In genomic region chr22:31652129-31652528, GRCh38 we compare ENCODE assay signal across 27 cellular contexts. TPM values are rescaled to one million over a fixed set of nuclear protein-coding genes. Genes with fewer than 3 reads are reported as not detected.
A peak's percentile ranks its signal among the peaks of the same experiment; 100 is the strongest.
DNase-seq lines count a peak whose midpoint lies in the region; ATAC-seq and TF ChIP-seq lines count a peak whose summit lies in the region.
"Had no signal": no experiment of that assay in that cellular context is flagged by ENCODE, and none has a peak within 500 bp of the region (broad histone marks: within the 10 kb centered on the region; RNA-seq: fewer than 3 reads in every experiment).

No MANE protein-coding gene starts in this region.

- H3K4me3 Mint-ChIP-seq in activated T-helper 17 cell treated with anti-CD3 and anti-CD28 coated beads, Interleukin-2, amount 50 U/mL, for 72 hours, result peak overlapping the region; percentile 52
- no peak overlapping the region for H3K4me3 Mint-ChIP-seq in activated T-helper 1 cell treated with anti-CD3 and anti-CD28 coated beads, Interleukin-12 subunit alpha, Interleukin-12 subunit beta, Interleukin-2, Interleukin-4 antibody, amounts not matched to agents 30 ng/mL and 10 ng/mL and 1 ng/mL, durations not matched to agents 14 hours and 24 hours and 36 hours
- no peak overlapping the region for H3K4me3 Mint-ChIP-seq in GM23338
- H3K4me3 Mint-ChIP-seq: activated naive CD8-positive, alpha-beta T cell treated with anti-CD3 and anti-CD28 coated beads for 36 hours; CD8-positive, alpha-beta memory T cell; HFFc6; nephron progenitor cell had no signal

- H3K4me3 ChIP-seq in DOHH2 (ENCODE audit: low read length), result peak overlapping the region; percentile 20; the same call in 1 of the 2 replicates
- H3K4me3 ChIP-seq in IMR-90 (ENCODE audit: insufficient read depth, low read depth, low read length), result no peak overlapping the region
- H3K4me3 ChIP-seq in trophoblast cell (ENCODE audit: low read depth, low read length), result no peak overlapping the region
- H3K4me3 ChIP-seq in GM23338, result no peak overlapping the region
- H3K4me3 ChIP-seq: breast epithelium, hepatocyte, pancreas, right atrium auricular region, SJSA1, smooth muscle cell had no signal

- 94% methylated on average over 5 of the region's 8 CpGs; no CpG with 5 or more reads in 1 of the 2 experiments for WGBS in IMR-90 (ENCODE audit: extremely low coverage in 2 of 2, insufficient read length in 1 of 2), 2 experiments
- no CpG with 5 or more reads among the region's 8 CpGs for WGBS in trophoblast cell (ENCODE audit: extremely low coverage, insufficient coverage, insufficient read length)

- peaks cover 47% of the 10 kb centered on the region for H3K36me3 Mint-ChIP-seq in activated T-helper 17 cell treated with anti-CD3 and anti-CD28 coated beads, Interleukin-2, amount 50 U/mL, for 72 hours (ENCODE audit: low read depth)
- peaks cover 12% of the 10 kb centered on the region for H3K36me3 Mint-ChIP-seq in activated T-helper 1 cell treated with anti-CD3 and anti-CD28 coated beads, Interleukin-12 subunit alpha, Interleukin-12 subunit beta, Interleukin-2, Interleukin-4 antibody, amounts not matched to agents 30 ng/mL and 10 ng/mL and 1 ng/mL, durations not matched to agents 14 hours and 24 hours and 36 hours (ENCODE audit: low read depth)
- peaks cover 24% of the 10 kb centered on the region for H3K36me3 Mint-ChIP-seq in GM23338 (ENCODE audit: low read depth)

- H3K14ac ChIP-seq in IMR-90 (replicated peaks; ENCODE audit: low read depth, low read length) (no peak overlapping the region), trophoblast cell (ENCODE audit: low read length) (no peak overlapping the region)

- peak overlapping the region; percentile 43 for H3K4me2 ChIP-seq in DOHH2 (ENCODE audit: low read length)
- no peak overlapping the region for H3K4me2 ChIP-seq in IMR-90 (ENCODE audit: low read depth, low read length)
- H3K4me2 ChIP-seq in trophoblast cell (ENCODE audit: low read length), result no peak overlapping the region
- no peak overlapping the region for H3K4me2 ChIP-seq in GM23338
- H3K4me2 ChIP-seq: hepatocyte, smooth muscle cell had no signal

- peaks cover 56% of the 10 kb centered on the region for H3K4me1 ChIP-seq in DOHH2 (ENCODE audit: control insufficient read depth, low read length)
- H3K4me1 ChIP-seq in IMR-90 (ENCODE audit: control insufficient read depth, insufficient read depth, low read length), result peaks cover 17% of the 10 kb centered on the region
- H3K4me1 ChIP-seq in trophoblast cell (ENCODE audit: control insufficient read depth in 1 of 2, insufficient read depth in 2 of 2, low read length in 2 of 2), result peaks cover 4 to 8% of the 10 kb centered on the region in 2 experiments
- peaks cover 28% of the 10 kb centered on the region for H3K4me1 ChIP-seq in GM23338 (ENCODE audit: insufficient read depth)
- H3K4me1 ChIP-seq: breast epithelium, right atrium auricular region had no signal

- dilution Hi-C loops in IMR-90 (cut with HindIII; ENCODE audit: low sequenced_read_pairs, unreplicated experiment), result no loop called here

- no peak for TF ChIP-seq RAD21 in IMR-90 (IDR thresholded peaks at IDR 0.05; ENCODE audit: low read length)

- H3K27ac Mint-ChIP-seq in activated T-helper 17 cell treated with anti-CD3 and anti-CD28 coated beads, Interleukin-2, amount 50 U/mL, for 72 hours, result no peak overlapping the region
- no peak overlapping the region for H3K27ac Mint-ChIP-seq in activated T-helper 1 cell treated with anti-CD3 and anti-CD28 coated beads, Interleukin-12 subunit alpha, Interleukin-12 subunit beta, Interleukin-2, Interleukin-4 antibody, amounts not matched to agents 30 ng/mL and 10 ng/mL and 1 ng/mL, durations not matched to agents 14 hours and 24 hours and 36 hours
- H3K27ac Mint-ChIP-seq in GM23338, result no peak overlapping the region
- H3K27ac Mint-ChIP-seq: activated naive CD8-positive, alpha-beta T cell treated with anti-CD3 and anti-CD28 coated beads for 36 hours; HFFc6; nephron progenitor cell had no signal

- H4K5ac ChIP-seq in IMR-90 (ENCODE audit: low read depth, low read length), result no peak overlapping the region

- H3K9me2 ChIP-seq in DOHH2 (replicated peaks; ENCODE audit: control insufficient read depth, low read length) (no peaks in the 10 kb centered on the region), GM23338 (ENCODE audit: insufficient read depth) (no peaks in the 10 kb centered on the region)

- H4K20me1 ChIP-seq in DOHH2 (ENCODE audit: control insufficient read depth, insufficient read depth, low read depth, low read length), result no peaks in the 10 kb centered on the region
- H4K20me1 ChIP-seq in IMR-90 (ENCODE audit: insufficient read depth, low read length), result peaks cover 1% of the 10 kb centered on the region; the same call in 1 of the 2 replicates
- H4K20me1 ChIP-seq in GM23338 (replicated peaks; ENCODE audit: insufficient read depth), result peaks cover 29% of the 10 kb centered on the region

- ATAC-seq in IMR-90 (ENCODE audit: low read depth), result no peak
- peak; percentile 51 for ATAC-seq in activated T-helper 17 cell treated with anti-CD3 and anti-CD28 coated beads, Interleukin-2, amount 50 U/mL, for 72 hours (replicated peaks)
- no peak for ATAC-seq in GM23338
- ATAC-seq: left cardiac atrium; pancreas; stimulated activated naive CD8-positive, alpha-beta T cell treated with anti-CD3 and anti-CD28 coated beads, Interleukin-15, Interleukin-2, amounts not matched to agents 100 U/mL and 50 U/mL, for 24 hours had no signal

- no TSS peak for BruUV-seq in IMR-90 (replicated peaks; lab: Mats Ljungman, UMichigan)

- no peaks in the 10 kb centered on the region for H3K9me3 ChIP-seq in DOHH2 (ENCODE audit: control insufficient read depth, insufficient read depth, low read length)
- no peaks in the 10 kb centered on the region for H3K9me3 ChIP-seq in IMR-90 (ENCODE audit: control insufficient read depth, insufficient read depth, low read length)
- peaks cover 2% of the 10 kb centered on the region for H3K9me3 ChIP-seq in trophoblast cell (ENCODE audit: insufficient read depth, low read depth, low read length)
- H3K9me3 ChIP-seq: breast epithelium, pancreas, right atrium auricular region, SJSA1 had no signal

- no peak overlapping the region; the same call in 1 of the 2 replicates for H2BK20ac ChIP-seq in IMR-90 (ENCODE audit: low read depth, low read length)

- H3K9ac ChIP-seq in IMR-90 (ENCODE audit: low read depth, low read length), result no peak overlapping the region
- H3K9ac ChIP-seq in trophoblast cell (ENCODE audit: low read length), result no peak overlapping the region

- TF ChIP-seq CTCF in DOHH2 (IDR thresholded peaks at IDR 0.05; ENCODE audit: low read depth, low read length, poor library complexity, severe bottlenecking) (no peak), IMR-90 (conservative IDR thresholded peaks at IDR 0.05; ENCODE audit: low read depth, low read length) (no peak), GM23338 (conservative IDR thresholded peaks at IDR 0.05; ENCODE audit: low read depth in 2 of 2) (no peak)

- no peaks in the 10 kb centered on the region for H3K27me3 ChIP-seq in DOHH2 (ENCODE audit: control insufficient read depth, low read length)
- H3K27me3 ChIP-seq in IMR-90 (ENCODE audit: control insufficient read depth, insufficient read depth, low read length), result no peaks in the 10 kb centered on the region
- H3K27me3 ChIP-seq in trophoblast cell (ENCODE audit: insufficient read depth, low read length), result no peaks in the 10 kb centered on the region
- H3K27me3 ChIP-seq in GM23338 (ENCODE audit: insufficient read depth), result no peaks in the 10 kb centered on the region
- H3K27me3 ChIP-seq: breast epithelium, hepatocyte, pancreas, right atrium auricular region, SJSA1 had no signal

- H4K91ac ChIP-seq in IMR-90 (ENCODE audit: insufficient read depth, low read depth, low read length) (peak overlapping the region; percentile 32), trophoblast cell (ENCODE audit: low read depth, low read length) (no peak overlapping the region)

- H3K4ac ChIP-seq in IMR-90 (ENCODE audit: low read depth, low read length), result no peak overlapping the region
- no peak overlapping the region for H3K4ac ChIP-seq in trophoblast cell (ENCODE audit: low read depth, low read length)

- no peaks in the 10 kb centered on the region for H3K9me3 Mint-ChIP-seq in activated T-helper 17 cell treated with anti-CD3 and anti-CD28 coated beads, Interleukin-2, amount 50 U/mL, for 72 hours
- H3K9me3 Mint-ChIP-seq in activated T-helper 1 cell treated with anti-CD3 and anti-CD28 coated beads, Interleukin-12 subunit alpha, Interleukin-12 subunit beta, Interleukin-2, Interleukin-4 antibody, amounts not matched to agents 30 ng/mL and 10 ng/mL and 1 ng/mL, durations not matched to agents 14 hours and 24 hours and 36 hours, result no peaks in the 10 kb centered on the region
- H3K9me3 Mint-ChIP-seq in GM23338, result no peaks in the 10 kb centered on the region
- H3K9me3 Mint-ChIP-seq: activated naive CD8-positive, alpha-beta T cell treated with anti-CD3 and anti-CD28 coated beads for 36 hours; CD8-positive, alpha-beta memory T cell; HFFc6; nephron progenitor cell had no signal

- DNase-seq in IMR-90 (no peak), trophoblast cell (peak; percentile 69 to 70), DMS 273 treated with DMSO at 0.1 percent for 48 hours (lab: John Stamatoyannopoulos, UW) (no peak), GM23338 (ENCODE audit: low spot score) (no peak)
- no peak for DNase-seq in activated T-helper 1 cell treated with anti-CD3 and anti-CD28 coated beads, Interleukin-12 subunit alpha, Interleukin-12 subunit beta, Interleukin-2, Interleukin-4 antibody, amounts not matched to agents 30 ng/mL and 10 ng/mL and 1 ng/mL, durations not matched to agents 14 hours and 24 hours and 36 hours (ENCODE audit: low spot score)
- DNase-seq: activated CD8-positive, alpha-beta memory T cell treated with anti-CD3 and anti-CD28 coated beads, Interleukin-2, amount 50 U/mL, for 48 hours; activated effector memory CD4-positive, alpha-beta T cell treated with anti-CD3 and anti-CD28 coated beads, Interleukin-2, amount 50 U/mL, for 16 hours; activated naive CD8-positive, alpha-beta T cell treated with anti-CD3 and anti-CD28 coated beads for 36 hours; anterior cingulate cortex; CD8-positive, alpha-beta memory T cell; GOT3; HFFc6; left cardiac atrium; NCI-H1048; NCI-H1694; NCI-H748 treated with DMSO at 0.1 percent for 48 hours; nephron progenitor cell; pancreas; stimulated activated naive CD8-positive, alpha-beta T cell treated with anti-CD3 and anti-CD28 coated beads, Interleukin-15, Interleukin-2, amounts not matched to agents 100 U/mL and 50 U/mL, for 24 hours; T1000 had no signal

- POLR2A ChIA-PET in IMR-90 (lab: Charles Lee; ENCODE audit: unreplicated experiment), result no interaction called here

- peak overlapping the region; percentile 72 for H2AK5ac ChIP-seq in IMR-90 (ENCODE audit: low read depth, low read length)
- H2AK5ac ChIP-seq in trophoblast cell (ENCODE audit: low read length), result no peak overlapping the region

- H4K8ac ChIP-seq in IMR-90 (ENCODE audit: low read depth in 2 of 2, low read length in 2 of 2) (peak overlapping the region in 1 of 2 experiments; percentile 28; a peak in 1 of 4 replicates), trophoblast cell (ENCODE audit: low read depth, low read length) (no peak overlapping the region)

- no peak for TF ChIP-seq POLR2A in IMR-90 (IDR thresholded peaks at IDR 0.05; ENCODE audit: low read depth, low read length)

- CTCF ChIA-PET in IMR-90 (lab: Yijun Ruan, JAX), result no interaction called here

- in situ Hi-C loops in IMR-90 (cut with MboI; ENCODE audit: low sequenced_read_pairs), result no loop called here

- H3K79me1 ChIP-seq in IMR-90 (ENCODE audit: low read depth in 1 of 2, low read length in 2 of 2), result peaks cover 35 to 72% of the 10 kb centered on the region in 2 experiments
- H3K79me1 ChIP-seq in trophoblast cell (ENCODE audit: low read length), result no peaks in the 10 kb centered on the region

- H3K79me2 ChIP-seq in DOHH2 (ENCODE audit: control insufficient read depth, low read length) (peaks cover 78% of the 10 kb centered on the region), trophoblast cell (ENCODE audit: control insufficient read depth, insufficient read depth, low read length, poor library complexity) (no peaks in the 10 kb centered on the region), GM23338 (replicated peaks; ENCODE audit: insufficient read depth) (peaks cover 91% of the 10 kb centered on the region)

- peaks cover 25% of the 10 kb centered on the region for H3K9me1 ChIP-seq in IMR-90 (ENCODE audit: insufficient read depth, low read length)

- no peak overlapping the region for H2AK9ac ChIP-seq in IMR-90 (replicated peaks; ENCODE audit: low read depth, low read length, poor library complexity)

- H2AFZ ChIP-seq in IMR-90 (replicated peaks; ENCODE audit: low read length, poor library complexity) (no peak overlapping the region), trophoblast cell (ENCODE audit: insufficient read depth, low read length, poor library complexity) (no peak overlapping the region), GM23338 (no peak overlapping the region)
- H2AFZ ChIP-seq: hepatocyte had no signal

- H3K18ac ChIP-seq in IMR-90 (ENCODE audit: low read depth, low read length) (no peak overlapping the region), trophoblast cell (ENCODE audit: low read length) (no peak overlapping the region)

- H2BK12ac ChIP-seq in trophoblast cell (ENCODE audit: low read length), result no peak overlapping the region

- H3K27me3 Mint-ChIP-seq in activated T-helper 17 cell treated with anti-CD3 and anti-CD28 coated beads, Interleukin-2, amount 50 U/mL, for 72 hours, result no peaks in the 10 kb centered on the region
- H3K27me3 Mint-ChIP-seq in activated T-helper 1 cell treated with anti-CD3 and anti-CD28 coated beads, Interleukin-12 subunit alpha, Interleukin-12 subunit beta, Interleukin-2, Interleukin-4 antibody, amounts not matched to agents 30 ng/mL and 10 ng/mL and 1 ng/mL, durations not matched to agents 14 hours and 24 hours and 36 hours (ENCODE audit: insufficient read depth), result no peaks in the 10 kb centered on the region
- peaks cover 6% of the 10 kb centered on the region for H3K27me3 Mint-ChIP-seq in GM23338 (ENCODE audit: insufficient read depth, low read depth, poor library complexity)
- H3K27me3 Mint-ChIP-seq: activated naive CD8-positive, alpha-beta T cell treated with anti-CD3 and anti-CD28 coated beads for 36 hours; CD8-positive, alpha-beta memory T cell had no signal

- H3K56ac ChIP-seq in IMR-90 (ENCODE audit: extremely low read depth, insufficient read depth, low read length), result no peak overlapping the region

- peaks cover 24% of the 10 kb centered on the region for H3K36me3 ChIP-seq in DOHH2 (ENCODE audit: control insufficient read depth, low read length)
- H3K36me3 ChIP-seq in IMR-90 (ENCODE audit: control insufficient read depth, insufficient read depth, low read length), result peaks cover 9% of the 10 kb centered on the region
- H3K36me3 ChIP-seq in trophoblast cell (ENCODE audit: control insufficient read depth in 1 of 2, insufficient read depth in 2 of 2, low read length in 2 of 2), result peaks cover 3 to 4% of the 10 kb centered on the region in 2 experiments
- H3K36me3 ChIP-seq in GM23338 (ENCODE audit: insufficient read depth), result peaks cover 12% of the 10 kb centered on the region
- H3K36me3 ChIP-seq: breast epithelium had no signal

- H3F3A ChIP-seq in DOHH2 (ENCODE audit: control insufficient read depth, insufficient read depth) (peaks cover 5% of the 10 kb centered on the region; the same call in 1 of the 2 replicates), GM23338 (replicated peaks; ENCODE audit: low read depth) (0 out of 2 replicates have a peak, but pooled peaks cover 5% of the 10 kb centered on the region)

- intact Hi-C loops in IMR-90 (cut with micrococcal nuclease), result no loop called here
- intact Hi-C loops in activated T-helper 1 cell treated with anti-CD3 and anti-CD28 coated beads, Interleukin-12 subunit alpha, Interleukin-12 subunit beta, Interleukin-2, Interleukin-4 antibody, amounts not matched to agents 30 ng/mL and 10 ng/mL and 1 ng/mL, durations not matched to agents 14 hours and 24 hours and 36 hours (cut with micrococcal nuclease), result no loop called here

- H3K4me1 Mint-ChIP-seq in activated T-helper 17 cell treated with anti-CD3 and anti-CD28 coated beads, Interleukin-2, amount 50 U/mL, for 72 hours, result peaks cover 18% of the 10 kb centered on the region
- peaks cover 18% of the 10 kb centered on the region for H3K4me1 Mint-ChIP-seq in activated T-helper 1 cell treated with anti-CD3 and anti-CD28 coated beads, Interleukin-12 subunit alpha, Interleukin-12 subunit beta, Interleukin-2, Interleukin-4 antibody, amounts not matched to agents 30 ng/mL and 10 ng/mL and 1 ng/mL, durations not matched to agents 14 hours and 24 hours and 36 hours (ENCODE audit: low read depth)
- H3K4me1 Mint-ChIP-seq in GM23338, result peaks cover 25% of the 10 kb centered on the region
- H3K4me1 Mint-ChIP-seq: nephron progenitor cell had no signal

- H2BK5ac ChIP-seq in IMR-90 (ENCODE audit: low read depth, low read length, poor library complexity, severe bottlenecking) (peak overlapping the region; percentile 56), trophoblast cell (ENCODE audit: low read depth, low read length, poor library complexity) (no peak overlapping the region)

- no peak overlapping the region for H4K12ac ChIP-seq in trophoblast cell (ENCODE audit: low read depth, low read length)

- no peak overlapping the region for H3K27ac ChIP-seq in DOHH2 (ENCODE audit: low read depth, low read length)
- H3K27ac ChIP-seq in IMR-90 (ENCODE audit: insufficient read depth, low read length), result no peak overlapping the region
- H3K27ac ChIP-seq in trophoblast cell (ENCODE audit: low read depth, low read length), result no peak overlapping the region
- no peak overlapping the region for H3K27ac ChIP-seq in GM23338 (ENCODE audit: low read depth)
- H3K27ac ChIP-seq: breast epithelium, right atrium auricular region, SJSA1 had no signal

- H3K23ac ChIP-seq in IMR-90 (ENCODE audit: low read depth, low read length) (no peak overlapping the region), trophoblast cell (ENCODE audit: low read length) (no peak overlapping the region)

- peak overlapping the region; percentile 29; the same call in 1 of the 2 replicates for H2BK120ac ChIP-seq in IMR-90 (ENCODE audit: low read depth, low read length)
- no peak overlapping the region for H2BK120ac ChIP-seq in trophoblast cell (ENCODE audit: insufficient read depth, low read length, poor library complexity)

- H2BK15ac ChIP-seq in IMR-90 (ENCODE audit: low read depth, low read length), result no peak overlapping the region

RNA-seq across cellular contexts. Expression of gene PISD, which starts 9.9 kb away (rescaled TPM):
- total RNA-seq in IMR-90 (2012; rRNA removed), result 29.2 and 34.1 TPM in 2 replicates
- polyA plus RNA-seq in IMR-90 (2012; rRNA removed), result 48.8 and 52.2 TPM in 2 replicates
- polyA plus RNA-seq in IMR-90 (2012; cell fraction: cytosol; rRNA removed), result 56.6 and 58.1 TPM in 2 replicates
- 159 and 173 TPM in 2 replicates for polyA plus RNA-seq in IMR-90 (2012; cell fraction: nucleus; rRNA removed; ENCODE audit: low replicate concordance)
- 10 to 100 TPM; 41.1 to 44.1 TPM for total RNA-seq in activated T-helper 17 cell treated with anti-CD3 and anti-CD28 coated beads, Interleukin-2, amount 50 U/mL, for 72 hours
- 26.1 and 26.7 TPM in 2 replicates for polyA plus RNA-seq in trophoblast cell (2013)
- total RNA-seq in activated T-helper 1 cell treated with anti-CD3 and anti-CD28 coated beads, Interleukin-12 subunit alpha, Interleukin-12 subunit beta, Interleukin-2, Interleukin-4 antibody, amounts not matched to agents 30 ng/mL and 10 ng/mL and 1 ng/mL, durations not matched to agents 14 hours and 24 hours and 36 hours, result 43.8 and 43.9 TPM in 2 replicates
- total RNA-seq in GM23338 (2014; rRNA removed; shearing (Covaris generic)), result 51.6 and 54.5 TPM in 2 replicates
- 40.7 and 43.1 TPM in 2 replicates for polyA plus RNA-seq in GM23338 (2016; fragmentation: Nextera tagmentation; extraction: Ambion mirVana)

Comparison
In these comparisons a context has a peak if more than half of its experiments do, and no peak if none do; other contexts are left out.
1. DNase-seq: peak in trophoblast cell (2 of 2); none in IMR-90 (single experiment), DMS 273 treated with DMSO at 0.1 percent for 48 hours (single experiment), activated T-helper 1 cell treated with anti-CD3 and anti-CD28 coated beads, Interleukin-12 subunit alpha, Interleukin-12 subunit beta, Interleukin-2, Interleukin-4 antibody, amounts not matched to agents 30 ng/mL and 10 ng/mL and 1 ng/mL, durations not matched to agents 14 hours and 24 hours and 36 hours (single experiment) and GM23338 (single experiment).